Comparison of ENCODE assay signal across 8 cellular contexts in genomic region chr9:126516936-126517750, GRCh38.
DNase-seq lines count a peak whose midpoint lies in the region; ATAC-seq, FAIRE-seq and TF ChIP-seq lines count a peak whose summit lies in the region.

No MANE protein-coding gene starts in this region.

- TF ChIP-seq CTCF in GM10266 (IDR thresholded peaks at IDR 0.05; ENCODE audit: control insufficient read depth, insufficient read depth, low read depth, missing control alignments) = no peak
- TF ChIP-seq CTCF in endothelial cell of umbilical vein (IDR thresholded peaks at IDR 0.05; ENCODE audit: extremely low read depth in 1 of 2, insufficient read depth in 1 of 2, low read depth in 1 of 2, low read length in 2 of 2) = no peak
- TF ChIP-seq CTCF in thoracic aorta (IDR thresholded peaks at IDR 0.05) = no peak

- intact Hi-C loops in endothelial cell of umbilical vein (cut with micrococcal nuclease) = no loop called here
- intact Hi-C loops in naive thymus-derived CD4-positive, alpha-beta T cell (cut with micrococcal nuclease) = loop anchor here in 1 of 2 donors (5.0 kb wide), 1 partner anchor 40 kb away; no protein-coding TSS in a partner anchor

- H3K9me3 Mint-ChIP-seq in naive thymus-derived CD4-positive, alpha-beta T cell = no peaks in the 10 kb centered on the region

- ATAC-seq in naive thymus-derived CD4-positive, alpha-beta T cell = peak; percentile 67
- peak; percentile 16 for ATAC-seq in thoracic aorta (ENCODE audit: insufficient number of reproducible peaks, low FRiP score, low read depth)

- H3K9me3 ChIP-seq in endothelial cell of umbilical vein (replicated peaks; ENCODE audit: control insufficient read depth, insufficient read depth, low read length) = no peaks in the 10 kb centered on the region
- no peaks in the 10 kb centered on the region for H3K9me3 ChIP-seq in naive thymus-derived CD4-positive, alpha-beta T cell (ENCODE audit: control insufficient read depth in 2 of 3, low read length in 3 of 3)
- no peaks in the 10 kb centered on the region for H3K9me3 ChIP-seq in thoracic aorta

- H3K4me3 Mint-ChIP-seq in naive thymus-derived CD4-positive, alpha-beta T cell = peak overlapping the region; percentile 63 to 90 (median 82)

- H3K27me3 ChIP-seq in endothelial cell of umbilical vein (ENCODE audit: control insufficient read depth in 2 of 2, insufficient read depth in 2 of 2, low read length in 2 of 2) (peaks cover 25 to 28% of the 10 kb centered on the region in 2 experiments), thoracic aorta (replicated peaks; ENCODE audit: insufficient read depth) (peaks cover 4% of the 10 kb centered on the region)
- peaks cover 0 to 18% of the 10 kb centered on the region in 2 donors for H3K27me3 ChIP-seq in naive thymus-derived CD4-positive, alpha-beta T cell (ENCODE audit: control insufficient read depth in 2 of 2, insufficient read depth in 2 of 2, low read length in 2 of 2)

- POLR2A ChIA-PET in endothelial cell of umbilical vein (lab: Charles Lee) = no interaction called here
- POLR2A ChIA-PET in naive thymus-derived CD4-positive, alpha-beta T cell (lab: Charles Lee) = no interaction called here

- peak overlapping the region; percentile 84 for H3K4me2 ChIP-seq in endothelial cell of umbilical vein (ENCODE audit: insufficient read depth, low read length)

- CTCF ChIA-PET in endothelial cell of umbilical vein (lab: Charles Lee) = interaction anchor here (1.0 to 2.3 kb wide), 5 partner anchors 9 to 265 kb away, joined by 3 to 8 read pairs (median 4); no protein-coding TSS in a partner anchor
- CTCF ChIA-PET in naive thymus-derived CD4-positive, alpha-beta T cell (lab: Charles Lee) = interaction anchor here (1.2 kb wide), 1 partner anchor 18 kb away, joined by 3 read pairs; no protein-coding TSS in a partner anchor

- no peak overlapping the region for H3K9ac ChIP-seq in endothelial cell of umbilical vein (replicated peaks; ENCODE audit: extremely low read depth, insufficient read depth, low read length)

- H4K20me1 ChIP-seq in endothelial cell of umbilical vein (replicated peaks; ENCODE audit: control insufficient read depth, extremely low read depth, insufficient read depth, low read length) = no peaks in the 10 kb centered on the region

- no peak for TF ChIP-seq POLR2A in endothelial cell of umbilical vein (IDR thresholded peaks at IDR 0.05; ENCODE audit: low read depth, low read length)

- dilution Hi-C loops in endothelial cell of umbilical vein (cut with MboI; ENCODE audit: extremely low pct_ligation_motif_present, low sequenced_read_pairs) = no loop called here

- H2AFZ ChIP-seq in endothelial cell of umbilical vein (ENCODE audit: low read depth, low read length) = peak overlapping the region; percentile 48

- H3K36me3 ChIP-seq in endothelial cell of umbilical vein (ENCODE audit: control insufficient read depth in 2 of 2, extremely low read depth in 1 of 2, insufficient read depth in 2 of 2, low read length in 2 of 2) (no peaks in the 10 kb centered on the region), thoracic aorta (no peaks in the 10 kb centered on the region)
- no peaks in the 10 kb centered on the region for H3K36me3 ChIP-seq in naive thymus-derived CD4-positive, alpha-beta T cell (ENCODE audit: control insufficient read depth in 2 of 3, insufficient read depth in 3 of 3, low read length in 3 of 3)

- BruUV-seq in endothelial cell of umbilical vein (replicated peaks; lab: Mats Ljungman, UMichigan) = no TSS peak

- H3K79me2 ChIP-seq in endothelial cell of umbilical vein (ENCODE audit: control insufficient read depth, insufficient read depth, low read length) = no peaks in the 10 kb centered on the region

- H3K9me1 ChIP-seq in endothelial cell of umbilical vein (replicated peaks; ENCODE audit: control insufficient read depth, extremely low read depth, insufficient read depth, low read length) = no peaks in the 10 kb centered on the region

- H3K27ac Mint-ChIP-seq in naive thymus-derived CD4-positive, alpha-beta T cell = peak overlapping the region in 1 of 9 donors; percentile 59

- peak overlapping the region; percentile 0 to 24 (median 10) for H3K4me3 ChIP-seq in endothelial cell of umbilical vein (replicated peaks in 1 of 3; ENCODE audit: insufficient read depth in 1 of 3, low read depth in 1 of 3, low read length in 3 of 3)
- H3K4me3 ChIP-seq in naive thymus-derived CD4-positive, alpha-beta T cell (ENCODE audit: low read length) = peak overlapping the region; percentile 46
- peak overlapping the region; percentile 72 for H3K4me3 ChIP-seq in thoracic aorta

- H3K27ac ChIP-seq in endothelial cell of umbilical vein (ENCODE audit: insufficient read depth, low read depth, low read length) (no peak overlapping the region), thoracic aorta (no peak overlapping the region)
- H3K27ac ChIP-seq in naive thymus-derived CD4-positive, alpha-beta T cell (ENCODE audit: low read depth, low read length) = no peak overlapping the region

- DNase-seq in GM10266 (ENCODE audit: extremely low spot score) = peak; percentile 52
- DNase-seq in M059J (ENCODE audit: low read depth) = peak; percentile 90
- DNase-seq in endothelial cell of umbilical vein (ENCODE audit: low read depth, low spot score) = peak; percentile 53
- DNase-seq in naive thymus-derived CD4-positive, alpha-beta T cell = peak in 2 of 9 donors; percentile 18 to 68
- no peak for DNase-seq in thoracic aorta (ENCODE audit: low spot score)
- no peak for DNase-seq in nucleus accumbens (lab: John Stamatoyannopoulos, UW)
- no peak for DNase-seq in GDM1 (lab: John Stamatoyannopoulos, UW)

- H3K36me3 Mint-ChIP-seq in naive thymus-derived CD4-positive, alpha-beta T cell = no peaks in the 10 kb centered on the region

- peaks cover 5% of the 10 kb centered on the region for H3K4me1 ChIP-seq in endothelial cell of umbilical vein (ENCODE audit: control insufficient read depth, extremely low read depth, insufficient read depth, low read length)
- H3K4me1 ChIP-seq in naive thymus-derived CD4-positive, alpha-beta T cell (ENCODE audit: control insufficient read depth in 2 of 2, insufficient read depth in 2 of 2, low read length in 2 of 2) = peaks cover 0 to 36% of the 10 kb centered on the region in 2 donors
- H3K4me1 ChIP-seq in thoracic aorta (ENCODE audit: control insufficient read depth in 1 of 2, low read depth in 2 of 2) = peaks cover 9 to 18% of the 10 kb centered on the region in 2 donors

- FAIRE-seq in TTC549 (lab: Jason Lieb, UNC) = peak; percentile 15
- FAIRE-seq in endothelial cell of umbilical vein (lab: Jason Lieb, UNC) = peak; percentile 93

- peaks cover 10 to 34% (median 20%) of the 10 kb centered on the region in 7 donors for H3K4me1 Mint-ChIP-seq in naive thymus-derived CD4-positive, alpha-beta T cell

- peaks cover 48 to 73% (median 67%) of the 10 kb centered on the region in 5 donors for H3K27me3 Mint-ChIP-seq in naive thymus-derived CD4-positive, alpha-beta T cell

TF ChIP-seq in endothelial cell of umbilical vein, 7 proteins besides CTCF, POLR2A, EP300 and RAD21:
- TF ChIP-seq JUN (IDR thresholded peaks at IDR 0.05; ENCODE audit: borderline replicate concordance, insufficient read depth, insufficient read length, low read depth) (no peak), EZH2 (IDR thresholded peaks at IDR 0.05; ENCODE audit: borderline replicate concordance, low read depth, low read length, severe bottlenecking) (no peak), GATA2 (IDR thresholded peaks at IDR 0.05; ENCODE audit: insufficient read depth, insufficient read length, low read depth, low read length) (no peak), MAX (IDR thresholded peaks at IDR 0.05; ENCODE audit: insufficient read depth, insufficient read length) (no peak), POLR2AphosphoS5 (IDR thresholded peaks at IDR 0.05; ENCODE audit: insufficient read depth, low read depth, low read length) (no peak), MYC (IDR thresholded peaks at IDR 0.05; ENCODE audit: low read depth, low read length) (no peak), FOS (IDR thresholded peaks at IDR 0.05; ENCODE audit: borderline replicate concordance, insufficient read depth, low read length) (peak; percentile 65)

Comparison
In these comparisons a context has a peak if more than half of its experiments do, and no peak if none do; other contexts are left out.
1. DNase-seq: peak in GM10266 (single experiment), M059J (single experiment) and endothelial cell of umbilical vein (single experiment); none in thoracic aorta (single experiment), nucleus accumbens (0 of 56) and GDM1 (single experiment).
2. H3K4me3 ChIP-seq: peak in every context shown above with its lines; median percentile 72 in thoracic aorta; 46 in naive thymus-derived CD4-positive, alpha-beta T cell; 10 in endothelial cell of umbilical vein.